In the genomic region with DNA sequence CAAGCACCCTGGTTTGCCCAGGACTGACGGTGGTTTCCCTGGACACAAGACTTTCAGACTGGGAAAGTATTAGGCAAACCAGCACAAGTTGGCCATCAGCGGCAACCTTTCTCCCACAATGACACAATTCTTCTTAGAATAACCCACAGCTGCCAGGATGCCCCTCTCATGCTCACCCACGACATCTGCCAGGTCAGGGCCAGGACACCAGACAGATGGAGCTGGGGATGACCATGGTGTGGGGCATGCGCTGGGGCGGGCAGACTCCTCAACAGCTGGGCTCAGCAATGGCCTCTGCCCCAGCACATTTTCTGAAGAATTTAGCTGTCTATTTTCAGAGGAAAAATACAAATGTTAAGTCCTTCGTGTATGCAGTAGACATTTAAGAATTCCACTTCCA, we compare ENCODE assay signal across 5 cellular contexts.
"Had no signal": no experiment of that assay in that cellular context is flagged by ENCODE, and none has a peak within 500 bp of the region (broad histone marks: within the 10 kb centered on the region; RNA-seq: fewer than 3 reads in every experiment).

No MANE protein-coding gene starts in this region.

- H3K4me3 Mint-ChIP-seq: H9 had no signal

- H3K4me3 ChIP-seq: GM23248, K562 had no signal

- H3K27ac ChIP-seq: GM23248 had no signal

- ATAC-seq: K562 had no signal

- H2AFZ ChIP-seq: GM23248 had no signal

- H3K27ac Mint-ChIP-seq: H9 had no signal

- H3K9ac ChIP-seq: GM23248 had no signal

- DNase-seq: GM23248, H9, HCEC 1CT, IMR-90 had no signal

- H3K4me1 Mint-ChIP-seq: H9 had no signal
